ENCODE assay signal across 9 cellular contexts in the genomic region with DNA sequence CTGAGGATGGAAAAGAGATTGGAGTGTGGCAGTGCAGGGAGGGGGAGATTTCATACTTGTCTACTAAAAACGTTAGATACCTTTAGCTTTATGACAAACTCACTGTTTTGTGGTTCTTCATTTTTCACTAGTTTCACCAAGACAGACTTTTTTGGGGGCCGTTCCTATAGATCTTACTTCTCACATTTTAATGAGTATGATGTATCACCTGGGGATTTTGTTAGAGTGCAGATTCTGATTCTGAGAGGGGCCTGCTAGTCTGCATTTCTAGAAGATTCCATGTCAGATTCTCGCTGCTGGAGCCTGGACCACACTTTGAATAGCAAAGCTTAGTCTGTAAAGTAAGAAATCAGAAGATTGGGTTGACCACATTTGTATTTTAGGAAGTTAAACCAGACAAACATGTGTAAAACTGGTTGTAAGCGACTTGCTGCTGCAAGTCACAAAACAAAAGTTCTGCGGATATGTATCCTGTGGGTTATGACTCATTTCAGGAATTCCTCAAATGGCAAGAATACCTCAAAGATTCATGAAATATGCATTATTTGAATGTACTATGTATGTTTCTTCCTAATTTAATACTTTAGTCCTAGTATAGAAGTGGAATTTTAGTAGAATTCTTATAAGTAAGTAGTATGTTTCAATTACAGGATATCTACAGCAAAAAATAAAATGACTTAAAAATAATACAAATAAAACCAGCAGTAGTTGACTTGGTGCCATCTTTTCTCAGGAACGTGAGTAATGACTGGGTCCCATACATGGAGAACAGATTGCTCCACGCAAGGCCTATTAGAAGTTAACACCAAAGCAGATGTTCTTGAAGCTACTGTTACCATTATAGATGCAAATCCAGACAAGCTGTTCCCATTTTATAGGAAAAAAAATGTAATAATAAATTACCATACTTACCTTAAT. TPM values are rescaled to one million over a fixed set of nuclear protein-coding genes. Genes with fewer than 3 reads are reported as not detected.
DNase-seq lines count a peak whose midpoint lies in the region; ATAC-seq and TF ChIP-seq lines count a peak whose summit lies in the region.
"Had no signal": no experiment of that assay in that cellular context is flagged by ENCODE, and none has a peak within 500 bp of the region (broad histone marks: within the 10 kb centered on the region; RNA-seq: fewer than 3 reads in every experiment).

No MANE protein-coding gene starts in this region.

- in situ Hi-C loops in mammary epithelial cell (cut with MboI; ENCODE audit: low sequenced_read_pairs in 2 of 2): no loop called here

- dilution Hi-C loops in mammary epithelial cell (cut with HindIII; ENCODE audit: low sequenced_read_pairs): no loop called here

- no peaks in the 10 kb centered on the region for H3K36me3 ChIP-seq in mammary epithelial cell (ENCODE audit: insufficient read depth, low read length)

- peak overlapping the region; percentile 5 for H3K27ac ChIP-seq in mammary epithelial cell (ENCODE audit: insufficient read depth, low read depth, low read length)

- DNase-seq in activated T-cell treated with anti-CD3 and anti-CD28 coated beads for 24 hours (ENCODE audit: low read depth): peak; percentile 2
- no peak for DNase-seq in activated T-cell treated with anti-CD3 and anti-CD28 coated beads for 4 hours
- DNase-seq in NB4 (ENCODE audit: low read depth): peak; percentile 76
- DNase-seq in mammary epithelial cell: peak; percentile 85
- no peak for DNase-seq in stimulated activated naive CD8-positive, alpha-beta T cell treated with anti-CD3 and anti-CD28 coated beads, Interleukin-15, Interleukin-2, amounts not matched to agents 100 U/mL and 50 U/mL, for 24 hours
- DNase-seq in ecto neural progenitor cell (ENCODE audit: low spot score): no peak
- DNase-seq: CD8-positive, alpha-beta memory T cell had no signal

- H3K9me3 ChIP-seq in mammary epithelial cell (replicated peaks; ENCODE audit: insufficient read depth, low read length): no peaks in the 10 kb centered on the region

- H3K9ac ChIP-seq in mammary epithelial cell (ENCODE audit: insufficient read depth, low read length): no peak overlapping the region

- H3K4me2 ChIP-seq in mammary epithelial cell (ENCODE audit: insufficient read depth, low read depth, low read length): peak overlapping the region; percentile 63

- no TSS peak for BruUV-seq in mammary epithelial cell (replicated peaks; lab: Mats Ljungman, UMichigan)

- intact Hi-C loops in mammary epithelial cell (cut with micrococcal nuclease): loop anchor here (2.0 kb wide), 1 partner anchor 27 kb away; a partner anchor contains a TSS

- H3K4me1 ChIP-seq in mammary epithelial cell (ENCODE audit: insufficient read depth, low read length): peaks cover 23% of the 10 kb centered on the region

- no peak for TF ChIP-seq POLR2A in NB4 (IDR thresholded peaks at IDR 0.05; ENCODE audit: extremely low read depth, insufficient read length)

- peaks cover 2% of the 10 kb centered on the region for H3K27me3 ChIP-seq in mammary epithelial cell (ENCODE audit: insufficient read depth, low read length)

- H4K20me1 ChIP-seq in mammary epithelial cell (ENCODE audit: insufficient read depth, low read length): no peaks in the 10 kb centered on the region

- H2AFZ ChIP-seq in mammary epithelial cell (ENCODE audit: low read depth, low read length): no peak overlapping the region

- H3K4me3 ChIP-seq in NB4 (ENCODE audit: low read depth, low read length): no peak overlapping the region
- no peak overlapping the region for H3K4me3 ChIP-seq in mammary epithelial cell (replicated peaks in 1 of 3; ENCODE audit: insufficient read depth in 1 of 3, low read depth in 2 of 3, low read length in 3 of 3)

- peak; percentile 82 for ATAC-seq in stimulated activated naive CD8-positive, alpha-beta T cell treated with anti-CD3 and anti-CD28 coated beads, Interleukin-15, Interleukin-2, amounts not matched to agents 100 U/mL and 50 U/mL, for 24 hours
- no peak for ATAC-seq in HG02623 (IDR thresholded peaks at IDR 0.05; ENCODE audit: unreplicated experiment)
- no peak for ATAC-seq in HG03469 (IDR thresholded peaks at IDR 0.05; ENCODE audit: unreplicated experiment)

- TF ChIP-seq CTCF in NB4 (IDR thresholded peaks at IDR 0.05; ENCODE audit: low read depth, low read length) (no peak), mammary epithelial cell (conservative IDR thresholded peaks at IDR 0.05 in 1 of 2, IDR thresholded peaks at IDR 0.05 in 1 of 2; ENCODE audit: extremely low read depth in 1 of 2, insufficient read depth in 1 of 2, low read depth in 1 of 2, low read length in 2 of 2) (no peak)

- WGBS in mammary epithelial cell (ENCODE audit: low coverage, missing lambda C conversion rate): 21% methylated on average over 7 of the region's 7 CpGs

- H3K79me2 ChIP-seq in mammary epithelial cell (ENCODE audit: insufficient read depth, low read length): no peaks in the 10 kb centered on the region

- CTCF ChIA-PET in mammary epithelial cell (lab: Charles Lee; ENCODE audit: low non-redundant PET): no interaction called here

RNA-seq across cellular contexts. Expression of a gene that starts 27.8 kb away (rescaled TPM):
- 10 to 100 TPM; 12.3 to 18.0 TPM for total RNA-seq in mammary epithelial cell
- 5.9 TPM for polyA plus RNA-seq in mammary epithelial cell
- polyA minus RNA-seq in mammary epithelial cell: 10.1 TPM

RNA-seq across cellular contexts. Expression of a gene that starts 34.1 kb away (rescaled TPM):
- 10 to 100 TPM; 10.9 to 11.5 TPM for total RNA-seq in mammary epithelial cell
- 3.4 TPM for polyA plus RNA-seq in mammary epithelial cell
- polyA minus RNA-seq in mammary epithelial cell: not detected

Comparison
In these comparisons a context has a peak if more than half of its experiments do, and no peak if none do; other contexts are left out.
1. DNase-seq: peak in activated T-cell treated with anti-CD3 and anti-CD28 coated beads for 24 hours (single experiment), NB4 (single experiment) and mammary epithelial cell (single experiment); none in activated T-cell treated with anti-CD3 and anti-CD28 coated beads for 4 hours (single experiment), stimulated activated naive CD8-positive, alpha-beta T cell treated with anti-CD3 and anti-CD28 coated beads, Interleukin-15, Interleukin-2, amounts not matched to agents 100 U/mL and 50 U/mL, for 24 hours (single experiment) and ecto neural progenitor cell (single experiment).